Comparison of ENCODE assay signal across 1 cellular context in the genomic region with DNA sequence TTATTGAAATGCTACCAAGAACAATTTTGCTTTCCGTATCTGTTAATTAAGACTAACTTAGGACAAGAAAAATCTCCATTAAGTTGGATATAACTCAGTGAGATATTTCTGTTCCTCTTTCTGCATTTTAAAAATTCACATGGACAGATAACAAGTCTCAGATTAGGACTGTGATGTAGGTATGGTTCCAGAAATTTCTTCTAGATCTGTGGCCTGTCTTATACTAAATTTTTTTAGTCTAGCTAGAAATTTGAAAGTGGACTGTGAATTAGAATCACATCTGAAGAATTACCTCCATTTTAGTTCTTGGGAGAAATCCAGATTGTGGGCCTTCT.
A peak's percentile ranks its signal among the peaks of the same experiment; 100 is the strongest.
TF ChIP-seq lines count a peak whose summit lies in the region.

No MANE protein-coding gene starts in this region.

TF ChIP-seq in GM12878, 131 proteins besides CTCF, POLR2A, EP300 and RAD21 (continued from another document):
- TF ChIP-seq RELB (IDR thresholded peaks at IDR 0.05; ENCODE audit: low read depth): 0 out of 2 replicates have a peak, but pooled peaks have one; percentile 28
- TF ChIP-seq MTA2 (IDR thresholded peaks at IDR 0.05; ENCODE audit: low read depth): 0 out of 2 replicates have a peak, but pooled peaks have one; percentile 16
- no peak for TF ChIP-seq HDAC2 (IDR thresholded peaks at IDR 0.05)
- TF ChIP-seq, protein P1, sequence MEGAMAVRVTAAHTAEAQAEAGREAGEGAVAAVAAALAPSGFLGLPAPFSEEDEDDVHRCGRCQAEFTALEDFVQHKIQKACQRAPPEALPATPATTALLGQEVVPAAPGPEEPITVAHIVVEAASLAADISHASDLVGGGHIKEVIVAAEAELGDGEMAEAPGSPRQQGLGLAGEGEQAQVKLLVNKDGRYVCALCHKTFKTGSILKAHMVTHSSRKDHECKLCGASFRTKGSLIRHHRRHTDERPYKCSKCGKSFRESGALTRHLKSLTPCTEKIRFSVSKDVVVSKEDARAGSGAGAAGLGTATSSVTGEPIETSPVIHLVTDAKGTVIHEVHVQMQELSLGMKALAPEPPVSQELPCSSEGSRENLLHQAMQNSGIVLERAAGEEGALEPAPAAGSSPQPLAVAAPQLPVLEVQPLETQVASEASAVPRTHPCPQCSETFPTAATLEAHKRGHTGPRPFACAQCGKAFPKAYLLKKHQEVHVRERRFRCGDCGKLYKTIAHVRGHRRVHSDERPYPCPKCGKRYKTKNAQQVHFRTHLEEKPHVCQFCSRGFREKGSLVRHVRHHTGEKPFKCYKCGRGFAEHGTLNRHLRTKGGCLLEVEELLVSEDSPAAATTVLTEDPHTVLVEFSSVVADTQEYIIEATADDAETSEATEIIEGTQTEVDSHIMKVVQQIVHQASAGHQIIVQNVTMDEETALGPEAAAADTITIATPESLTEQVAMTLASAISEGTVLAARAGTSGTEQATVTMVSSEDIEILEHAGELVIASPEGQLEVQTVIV (IDR thresholded peaks at IDR 0.05; ENCODE audit: borderline replicate concordance, partially characterized antibody): no peak
- TF ChIP-seq, protein P2, sequence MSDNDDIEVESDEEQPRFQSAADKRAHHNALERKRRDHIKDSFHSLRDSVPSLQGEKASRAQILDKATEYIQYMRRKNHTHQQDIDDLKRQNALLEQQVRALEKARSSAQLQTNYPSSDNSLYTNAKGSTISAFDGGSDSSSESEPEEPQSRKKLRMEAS (IDR thresholded peaks at IDR 0.05; ENCODE audit: low read depth, low read length): no peak
- no peak for TF ChIP-seq RBBP5 (conservative IDR thresholded peaks at IDR 0.05)
- TF ChIP-seq ZNF24 (IDR thresholded peaks at IDR 0.05): no peak
- TF ChIP-seq SMAD1 (IDR thresholded peaks at IDR 0.05; ENCODE audit: low read depth, partially characterized antibody): no peak
- TF ChIP-seq EGR1 (IDR thresholded peaks at IDR 0.05; ENCODE audit: borderline replicate concordance in 1 of 2, low read depth in 2 of 2, low read length in 2 of 2): no peak
- peak; percentile 32; the same call in 1 of the 2 replicates for TF ChIP-seq SPI1 (IDR thresholded peaks at IDR 0.05; ENCODE audit: borderline replicate concordance, insufficient read depth, low read depth, low read length)
- no peak for TF ChIP-seq TCF7 (IDR thresholded peaks at IDR 0.05; ENCODE audit: borderline replicate concordance)
- TF ChIP-seq KDM1A (IDR thresholded peaks at IDR 0.05; ENCODE audit: borderline replicate concordance): no peak
